Comparison of ENCODE assay signal across 1 cellular context in the genomic region with DNA sequence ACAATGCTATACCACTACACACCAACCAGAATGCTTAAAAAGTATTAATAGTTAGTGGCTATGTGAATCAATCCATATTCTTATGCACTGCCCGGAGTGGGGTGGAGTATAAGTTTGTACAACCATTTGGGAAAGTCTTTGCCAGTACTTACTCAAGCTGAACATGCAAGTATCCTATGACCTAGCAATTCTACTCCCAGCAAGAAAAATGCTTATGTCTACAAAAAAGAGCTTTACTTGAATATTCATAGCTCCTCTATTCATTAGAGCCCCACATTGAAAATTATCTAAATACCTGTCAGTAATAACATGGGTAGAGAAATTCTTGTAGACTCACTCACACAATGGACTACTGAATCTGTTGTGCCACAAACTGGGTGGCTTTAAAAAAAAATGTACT.
TF ChIP-seq lines count a peak whose summit lies in the region.

No MANE protein-coding gene starts in this region.

TF ChIP-seq in K562, 482 proteins besides CTCF, POLR2A, EP300 and RAD21 (continued from another document):
- TF ChIP-seq, protein P1, sequence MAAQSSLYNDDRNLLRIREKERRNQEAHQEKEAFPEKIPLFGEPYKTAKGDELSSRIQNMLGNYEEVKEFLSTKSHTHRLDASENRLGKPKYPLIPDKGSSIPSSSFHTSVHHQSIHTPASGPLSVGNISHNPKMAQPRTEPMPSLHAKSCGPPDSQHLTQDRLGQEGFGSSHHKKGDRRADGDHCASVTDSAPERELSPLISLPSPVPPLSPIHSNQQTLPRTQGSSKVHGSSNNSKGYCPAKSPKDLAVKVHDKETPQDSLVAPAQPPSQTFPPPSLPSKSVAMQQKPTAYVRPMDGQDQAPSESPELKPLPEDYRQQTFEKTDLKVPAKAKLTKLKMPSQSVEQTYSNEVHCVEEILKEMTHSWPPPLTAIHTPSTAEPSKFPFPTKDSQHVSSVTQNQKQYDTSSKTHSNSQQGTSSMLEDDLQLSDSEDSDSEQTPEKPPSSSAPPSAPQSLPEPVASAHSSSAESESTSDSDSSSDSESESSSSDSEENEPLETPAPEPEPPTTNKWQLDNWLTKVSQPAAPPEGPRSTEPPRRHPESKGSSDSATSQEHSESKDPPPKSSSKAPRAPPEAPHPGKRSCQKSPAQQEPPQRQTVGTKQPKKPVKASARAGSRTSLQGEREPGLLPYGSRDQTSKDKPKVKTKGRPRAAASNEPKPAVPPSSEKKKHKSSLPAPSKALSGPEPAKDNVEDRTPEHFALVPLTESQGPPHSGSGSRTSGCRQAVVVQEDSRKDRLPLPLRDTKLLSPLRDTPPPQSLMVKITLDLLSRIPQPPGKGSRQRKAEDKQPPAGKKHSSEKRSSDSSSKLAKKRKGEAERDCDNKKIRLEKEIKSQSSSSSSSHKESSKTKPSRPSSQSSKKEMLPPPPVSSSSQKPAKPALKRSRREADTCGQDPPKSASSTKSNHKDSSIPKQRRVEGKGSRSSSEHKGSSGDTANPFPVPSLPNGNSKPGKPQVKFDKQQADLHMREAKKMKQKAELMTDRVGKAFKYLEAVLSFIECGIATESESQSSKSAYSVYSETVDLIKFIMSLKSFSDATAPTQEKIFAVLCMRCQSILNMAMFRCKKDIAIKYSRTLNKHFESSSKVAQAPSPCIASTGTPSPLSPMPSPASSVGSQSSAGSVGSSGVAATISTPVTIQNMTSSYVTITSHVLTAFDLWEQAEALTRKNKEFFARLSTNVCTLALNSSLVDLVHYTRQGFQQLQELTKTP (IDR thresholded peaks at IDR 0.05; ENCODE audit: low read depth in 1 of 2, partially characterized antibody in 2 of 2): no peak
- TF ChIP-seq MAFG (tag; conservative IDR thresholded peaks at IDR 0.05): peak; percentile 47; the same call in 1 of the 2 replicates
- peak; percentile 29; the same call in 1 of the 2 replicates for TF ChIP-seq MAFF (IDR thresholded peaks at IDR 0.05; ENCODE audit: low read length)
- no peak for TF ChIP-seq CBX2 (IDR thresholded peaks at IDR 0.05; ENCODE audit: insufficient read depth, low read length, poor library complexity, severe bottlenecking)
- TF ChIP-seq ATF1 (CRISPR knock-in tag; IDR thresholded peaks at IDR 0.05): no peak
- TF ChIP-seq ATF1 (tag; IDR thresholded peaks at IDR 0.05): no peak
- TF ChIP-seq, protein P2, sequence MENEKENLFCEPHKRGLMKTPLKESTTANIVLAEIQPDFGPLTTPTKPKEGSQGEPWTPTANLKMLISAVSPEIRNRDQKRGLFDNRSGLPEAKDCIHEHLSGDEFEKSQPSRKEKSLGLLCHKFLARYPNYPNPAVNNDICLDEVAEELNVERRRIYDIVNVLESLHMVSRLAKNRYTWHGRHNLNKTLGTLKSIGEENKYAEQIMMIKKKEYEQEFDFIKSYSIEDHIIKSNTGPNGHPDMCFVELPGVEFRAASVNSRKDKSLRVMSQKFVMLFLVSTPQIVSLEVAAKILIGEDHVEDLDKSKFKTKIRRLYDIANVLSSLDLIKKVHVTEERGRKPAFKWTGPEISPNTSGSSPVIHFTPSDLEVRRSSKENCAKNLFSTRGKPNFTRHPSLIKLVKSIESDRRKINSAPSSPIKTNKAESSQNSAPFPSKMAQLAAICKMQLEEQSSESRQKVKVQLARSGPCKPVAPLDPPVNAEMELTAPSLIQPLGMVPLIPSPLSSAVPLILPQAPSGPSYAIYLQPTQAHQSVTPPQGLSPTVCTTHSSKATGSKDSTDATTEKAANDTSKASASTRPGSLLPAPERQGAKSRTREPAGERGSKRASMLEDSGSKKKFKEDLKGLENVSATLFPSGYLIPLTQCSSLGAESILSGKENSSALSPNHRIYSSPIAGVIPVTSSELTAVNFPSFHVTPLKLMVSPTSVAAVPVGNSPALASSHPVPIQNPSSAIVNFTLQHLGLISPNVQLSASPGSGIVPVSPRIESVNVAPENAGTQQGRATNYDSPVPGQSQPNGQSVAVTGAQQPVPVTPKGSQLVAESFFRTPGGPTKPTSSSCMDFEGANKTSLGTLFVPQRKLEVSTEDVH (IDR thresholded peaks at IDR 0.05; ENCODE audit: low read depth, partially characterized antibody): no peak
- TF ChIP-seq, protein P3, sequence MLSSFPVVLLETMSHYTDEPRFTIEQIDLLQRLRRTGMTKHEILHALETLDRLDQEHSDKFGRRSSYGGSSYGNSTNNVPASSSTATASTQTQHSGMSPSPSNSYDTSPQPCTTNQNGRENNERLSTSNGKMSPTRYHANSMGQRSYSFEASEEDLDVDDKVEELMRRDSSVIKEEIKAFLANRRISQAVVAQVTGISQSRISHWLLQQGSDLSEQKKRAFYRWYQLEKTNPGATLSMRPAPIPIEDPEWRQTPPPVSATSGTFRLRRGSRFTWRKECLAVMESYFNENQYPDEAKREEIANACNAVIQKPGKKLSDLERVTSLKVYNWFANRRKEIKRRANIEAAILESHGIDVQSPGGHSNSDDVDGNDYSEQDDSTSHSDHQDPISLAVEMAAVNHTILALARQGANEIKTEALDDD (IDR thresholded peaks at IDR 0.05): no peak
- TF ChIP-seq CREM (IDR thresholded peaks at IDR 0.05; ENCODE audit: low read depth): no peak
- TF ChIP-seq DNMT1 (IDR thresholded peaks at IDR 0.05): no peak
- TF ChIP-seq C11orf30 (IDR thresholded peaks at IDR 0.05; ENCODE audit: low read depth): peak; percentile 53; the same call in 1 of the 2 replicates
- TF ChIP-seq JUN (IDR thresholded peaks at IDR 0.05; ENCODE audit: borderline replicate concordance, low read depth, low read length): no peak
- TF ChIP-seq JUN (CRISPR knock-in tag; IDR thresholded peaks at IDR 0.05; ENCODE audit: borderline replicate concordance): no peak
- no peak for TF ChIP-seq RBM22 (IDR thresholded peaks at IDR 0.05; ENCODE audit: low read depth, low read length, poor library complexity, severe bottlenecking)
- no peak for TF ChIP-seq CEBPB (tag; IDR thresholded peaks at IDR 0.05)
- TF ChIP-seq ZNF347 (CRISPR knock-in tag; IDR thresholded peaks at IDR 0.05; ENCODE audit: low read depth): no peak
- no peak for TF ChIP-seq KDM1A (IDR thresholded peaks at IDR 0.05)
- TF ChIP-seq ZNF316 (IDR thresholded peaks at IDR 0.05): peak; percentile 79
- TF ChIP-seq RBM14 (IDR thresholded peaks at IDR 0.05; ENCODE audit: borderline replicate concordance, insufficient read depth, low read depth, low read length): no peak
- peak; percentile 24; the same call in 1 of the 2 replicates for TF ChIP-seq MAFK (IDR thresholded peaks at IDR 0.05; ENCODE audit: low read length)
- TF ChIP-seq, protein P4, sequence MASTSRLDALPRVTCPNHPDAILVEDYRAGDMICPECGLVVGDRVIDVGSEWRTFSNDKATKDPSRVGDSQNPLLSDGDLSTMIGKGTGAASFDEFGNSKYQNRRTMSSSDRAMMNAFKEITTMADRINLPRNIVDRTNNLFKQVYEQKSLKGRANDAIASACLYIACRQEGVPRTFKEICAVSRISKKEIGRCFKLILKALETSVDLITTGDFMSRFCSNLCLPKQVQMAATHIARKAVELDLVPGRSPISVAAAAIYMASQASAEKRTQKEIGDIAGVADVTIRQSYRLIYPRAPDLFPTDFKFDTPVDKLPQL (IDR thresholded peaks at IDR 0.05; ENCODE audit: extremely low read depth, insufficient read length): no peak
- TF ChIP-seq ZNF124 (CRISPR knock-in tag; IDR thresholded peaks at IDR 0.05): no peak
- TF ChIP-seq, protein P5, sequence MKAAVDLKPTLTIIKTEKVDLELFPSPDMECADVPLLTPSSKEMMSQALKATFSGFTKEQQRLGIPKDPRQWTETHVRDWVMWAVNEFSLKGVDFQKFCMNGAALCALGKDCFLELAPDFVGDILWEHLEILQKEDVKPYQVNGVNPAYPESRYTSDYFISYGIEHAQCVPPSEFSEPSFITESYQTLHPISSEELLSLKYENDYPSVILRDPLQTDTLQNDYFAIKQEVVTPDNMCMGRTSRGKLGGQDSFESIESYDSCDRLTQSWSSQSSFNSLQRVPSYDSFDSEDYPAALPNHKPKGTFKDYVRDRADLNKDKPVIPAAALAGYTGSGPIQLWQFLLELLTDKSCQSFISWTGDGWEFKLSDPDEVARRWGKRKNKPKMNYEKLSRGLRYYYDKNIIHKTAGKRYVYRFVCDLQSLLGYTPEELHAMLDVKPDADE (conservative IDR thresholded peaks at IDR 0.05; ENCODE audit: control insufficient read depth, low read depth, low read length): no peak
- no peak for TF ChIP-seq FOXK2 (conservative IDR thresholded peaks at IDR 0.05 in 1 of 2, IDR thresholded peaks at IDR 0.05 in 1 of 2; ENCODE audit: low read depth in 2 of 2)
- no peak for TF ChIP-seq ZNF263 (CRISPR knock-in tag; IDR thresholded peaks at IDR 0.05; ENCODE audit: borderline replicate concordance)
- no peak for TF ChIP-seq ZNF3 (CRISPR knock-in tag; IDR thresholded peaks at IDR 0.05)
